ENCODE assay signal across 7 cellular contexts in the genomic region with DNA sequence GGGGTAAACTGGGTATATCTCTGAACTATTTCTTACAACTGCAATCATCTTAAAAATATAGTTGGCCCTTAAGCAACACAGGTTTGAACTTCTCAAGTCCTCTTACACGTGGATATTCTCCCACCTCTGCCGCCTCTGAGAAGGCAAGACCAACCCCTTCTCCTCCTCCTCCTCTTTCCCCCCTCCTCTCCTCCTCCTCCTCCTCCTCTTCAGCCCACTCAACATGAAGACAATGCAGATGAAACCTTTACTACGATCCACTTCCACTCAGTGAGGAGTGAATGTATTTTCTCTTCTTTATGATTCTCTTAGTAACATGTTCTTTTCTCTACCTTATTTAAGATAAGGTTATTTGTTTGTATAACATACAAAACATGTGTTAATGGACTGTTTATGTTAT. TPM values are rescaled to one million over a fixed set of nuclear protein-coding genes. Genes with fewer than 3 reads are reported as not detected.
"Had no signal": no experiment of that assay in that cellular context is flagged by ENCODE, and none has a peak within 500 bp of the region (broad histone marks: within the 10 kb centered on the region; RNA-seq: fewer than 3 reads in every experiment).

No MANE protein-coding gene starts in this region.

- H3K27ac ChIP-seq: GM23248 had no signal

- H3K4me1 ChIP-seq: HAP-1 had no signal

- H3K9me3 ChIP-seq: HAP-1 had no signal

- H3K4me3 ChIP-seq: GM23248, HAP-1 had no signal

- ATAC-seq: HCT116 had no signal

- DNase-seq: GM23248, GOT3, KBM-7 had no signal

- H3K36me3 ChIP-seq: HAP-1 had no signal

- H3K4me3 Mint-ChIP-seq: IgD-negative memory B cell had no signal

- H3K4me1 Mint-ChIP-seq: IgD-negative memory B cell had no signal

- H3K27ac Mint-ChIP-seq: IgD-negative memory B cell had no signal

- H3K9ac ChIP-seq: GM23248 had no signal

- H2AFZ ChIP-seq: GM23248 had no signal

RNA-seq across cellular contexts. Expression of a gene that starts 20.0 kb away (rescaled TPM):
- total RNA-seq: H4 had no signal
- polyA plus RNA-seq: IgD-negative memory B cell had no signal
